In the genomic region with DNA sequence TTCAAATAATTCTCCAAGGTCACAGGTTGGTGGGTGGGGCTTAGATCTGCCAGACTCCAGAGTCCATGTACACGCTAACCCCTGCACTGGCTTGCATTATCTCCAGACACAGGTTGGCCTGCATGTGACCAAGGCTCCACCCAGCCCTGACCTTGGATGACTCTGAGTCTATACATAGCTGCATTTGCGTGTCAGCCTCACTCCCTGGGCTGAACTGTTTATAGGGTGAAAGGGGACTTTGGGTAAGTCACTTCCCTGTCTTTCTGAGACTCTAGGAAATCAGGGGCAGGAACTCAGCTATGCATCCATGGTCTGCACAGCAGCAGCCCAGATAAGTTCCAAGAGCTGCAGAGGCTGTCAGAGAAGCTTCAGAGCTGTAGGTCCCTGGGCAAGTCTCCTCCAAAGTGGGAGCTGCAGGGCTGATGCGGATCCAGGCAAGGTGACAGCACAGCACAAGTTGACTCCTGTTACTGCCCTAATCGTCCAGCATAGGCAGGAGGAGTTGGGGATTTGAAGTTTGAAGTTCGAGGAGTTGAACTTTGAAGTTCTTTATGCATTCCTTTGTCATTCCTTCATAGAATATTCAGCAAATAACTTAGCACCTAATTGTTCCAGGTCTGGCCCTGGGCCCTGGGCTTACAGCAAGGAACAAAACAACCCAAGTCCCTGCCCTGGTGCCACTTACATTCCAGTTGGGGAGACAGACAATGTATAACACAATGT, we compare ENCODE assay signal across 8 cellular contexts. TPM values are rescaled to one million over a fixed set of nuclear protein-coding genes. Genes with fewer than 3 reads are reported as not detected.
DNase-seq lines count a peak whose midpoint lies in the region; ATAC-seq, FAIRE-seq and TF ChIP-seq lines count a peak whose summit lies in the region.

No MANE protein-coding gene starts in this region.

- H3K36me3 Mint-ChIP-seq in stimulated activated effector memory CD8-positive, alpha-beta T cell treated with anti-CD3 and anti-CD28 coated beads, Interleukin-12 subunit alpha, Interleukin-12 subunit beta, amount 100 ng/mL, for 72 hours = peaks cover 62% of the 10 kb centered on the region

- H3K27ac Mint-ChIP-seq in stimulated activated effector memory CD8-positive, alpha-beta T cell treated with anti-CD3 and anti-CD28 coated beads, Interleukin-12 subunit alpha, Interleukin-12 subunit beta, amount 100 ng/mL, for 72 hours = peak overlapping the region; percentile 98

- H3K4me2 ChIP-seq in fibroblast of lung (ENCODE audit: extremely low read depth, insufficient read depth, low read length) = no peak overlapping the region

- H3K4me1 Mint-ChIP-seq in stimulated activated effector memory CD8-positive, alpha-beta T cell treated with anti-CD3 and anti-CD28 coated beads, Interleukin-12 subunit alpha, Interleukin-12 subunit beta, amount 100 ng/mL, for 72 hours = peaks cover 100% of the 10 kb centered on the region

- no peaks in the 10 kb centered on the region for H3K9me3 Mint-ChIP-seq in stimulated activated effector memory CD8-positive, alpha-beta T cell treated with anti-CD3 and anti-CD28 coated beads, Interleukin-12 subunit alpha, Interleukin-12 subunit beta, amount 100 ng/mL, for 72 hours

- TF ChIP-seq CTCF in fibroblast of lung (conservative IDR thresholded peaks at IDR 0.05 in 1 of 2, IDR thresholded peaks at IDR 0.05 in 1 of 2; ENCODE audit: low read depth in 1 of 2, low read length in 2 of 2) = no peak

- FAIRE-seq in GM18507 (lab: Jason Lieb, UNC) = peak; percentile 89
- no peak for FAIRE-seq in urothelium cell line (lab: Jason Lieb, UNC)

- H4K20me1 ChIP-seq in fibroblast of lung (ENCODE audit: control insufficient read depth, extremely low read depth, insufficient read depth, low read length) = no peaks in the 10 kb centered on the region

- peak; percentile 32 for ATAC-seq in HG02870 (IDR thresholded peaks at IDR 0.05; ENCODE audit: unreplicated experiment)
- ATAC-seq in stimulated activated effector memory CD8-positive, alpha-beta T cell treated with anti-CD3 and anti-CD28 coated beads, Interleukin-12 subunit alpha, Interleukin-12 subunit beta, amount 100 ng/mL, for 72 hours = peak; percentile 29
- ATAC-seq in HG02623 (IDR thresholded peaks at IDR 0.05; ENCODE audit: unreplicated experiment) = no peak

- H3K9me3 ChIP-seq in fibroblast of lung (ENCODE audit: control insufficient read depth, insufficient read depth, low read depth, low read length) = no peaks in the 10 kb centered on the region

- H3K79me2 ChIP-seq in fibroblast of lung (ENCODE audit: control insufficient read depth, insufficient read depth, low read length) = peaks cover 18% of the 10 kb centered on the region

- peak overlapping the region; percentile 78 for H3K4me3 Mint-ChIP-seq in stimulated activated effector memory CD8-positive, alpha-beta T cell treated with anti-CD3 and anti-CD28 coated beads, Interleukin-12 subunit alpha, Interleukin-12 subunit beta, amount 100 ng/mL, for 72 hours

- H3K9ac ChIP-seq in fibroblast of lung (ENCODE audit: insufficient read depth, low read length) = no peak overlapping the region

- H3K36me3 ChIP-seq in fibroblast of lung (ENCODE audit: control insufficient read depth, insufficient read depth, low read length) = no peaks in the 10 kb centered on the region

- H2AFZ ChIP-seq in fibroblast of lung (ENCODE audit: low read length) = no peak overlapping the region

- no peaks in the 10 kb centered on the region for H3K27me3 ChIP-seq in fibroblast of lung (ENCODE audit: control insufficient read depth, insufficient read depth, low read length)

- no peak overlapping the region for H3K4me3 ChIP-seq in fibroblast of lung (replicated peaks in 1 of 4; ENCODE audit: control extremely low read depth in 1 of 4, insufficient read depth in 1 of 4, low read depth in 3 of 4, low read length in 4 of 4)

- peaks cover 64% of the 10 kb centered on the region for H3K4me1 ChIP-seq in fibroblast of lung (ENCODE audit: control insufficient read depth, extremely low read depth, insufficient read depth, low read length)

- H3K27ac ChIP-seq in fibroblast of lung (ENCODE audit: insufficient read depth, low read length) = peak overlapping the region; percentile 48

- DNase-seq in GM18507 (ENCODE audit: extremely low spot score, insufficient read length, low read depth) (no peak), RPMI8226 (peak; percentile 92), fibroblast of lung (ENCODE audit: low read depth in 2 of 2) (peak; percentile 57 to 68), urothelium cell line (ENCODE audit: low spot score) (no peak), pons (ENCODE audit: low spot score) (no peak)
- no peak for DNase-seq in stimulated activated effector memory CD8-positive, alpha-beta T cell treated with anti-CD3 and anti-CD28 coated beads, Interleukin-12 subunit alpha, Interleukin-12 subunit beta, amount 100 ng/mL, for 72 hours (ENCODE audit: low spot score in 2 of 2)

RNA-seq across cellular contexts. Expression of a gene that starts 53.4 kb away (rescaled TPM):
- 7.7 and 8.8 TPM in 2 replicates for total RNA-seq in fibroblast of lung
- 3.4 and 8.2 TPM in 2 replicates for polyA plus RNA-seq in fibroblast of lung
- 2.1 and 3.3 TPM in 2 replicates for polyA plus RNA-seq in fibroblast of lung (2012)
- polyA minus RNA-seq in fibroblast of lung (ENCODE audit: low replicate concordance) = 35.8 and 42.9 TPM in 2 replicates

Comparison
In these comparisons a context has a peak if more than half of its experiments do, and no peak if none do; other contexts are left out.
1. DNase-seq: peak in RPMI8226 (single experiment) and fibroblast of lung (2 of 2); none in GM18507 (single experiment), stimulated activated effector memory CD8-positive, alpha-beta T cell treated with anti-CD3 and anti-CD28 coated beads, Interleukin-12 subunit alpha, Interleukin-12 subunit beta, amount 100 ng/mL, for 72 hours (0 of 2), urothelium cell line (single experiment) and pons (single experiment).